ENCODE assay signal across 8 cellular contexts in the genomic region with DNA sequence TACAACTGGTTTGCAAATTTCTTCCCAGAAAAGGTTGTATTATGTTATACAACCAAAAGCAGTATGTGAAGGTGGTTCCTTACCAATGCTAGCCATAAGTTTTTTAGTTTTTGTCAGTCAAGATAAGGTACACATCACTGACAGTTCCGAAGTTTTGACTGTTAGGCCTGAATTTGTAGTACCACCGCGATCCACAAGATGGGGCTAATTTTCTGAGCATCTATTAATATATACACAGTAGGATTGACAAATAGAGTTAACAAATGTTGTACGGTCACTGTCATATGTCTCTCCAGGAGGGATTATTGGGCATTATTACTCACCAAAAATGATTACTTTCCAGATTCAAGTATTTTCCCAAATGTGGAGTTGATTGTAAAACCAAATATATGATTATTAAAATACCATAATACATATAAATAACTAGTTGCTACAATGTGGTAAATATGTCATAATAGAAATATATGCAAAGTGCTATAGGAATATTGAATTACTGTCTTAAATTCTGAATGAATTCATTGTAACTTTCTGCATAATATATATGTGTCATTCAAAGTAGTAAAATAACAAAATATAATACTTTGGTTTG. TPM values are rescaled to one million over a fixed set of nuclear protein-coding genes. Genes with fewer than 3 reads are reported as not detected.
DNase-seq lines count a peak whose midpoint lies in the region; ATAC-seq and TF ChIP-seq lines count a peak whose summit lies in the region.

No MANE protein-coding gene starts in this region.

- peak; percentile 86 for ATAC-seq in GM19035 (IDR thresholded peaks at IDR 0.05; ENCODE audit: unreplicated experiment)
- peak; percentile 82 for ATAC-seq in HG03139 (IDR thresholded peaks at IDR 0.05; ENCODE audit: unreplicated experiment)

- TF ChIP-seq CTCF in fibroblast of the aortic adventitia (IDR thresholded peaks at IDR 0.05; ENCODE audit: insufficient read depth, low read length), result peak; percentile 85

- no peak overlapping the region for H3K4me3 ChIP-seq in fibroblast of the aortic adventitia (ENCODE audit: low read depth, low read length)

- DNase-seq in COR-L47 (lab: John Stamatoyannopoulos, UW), result peak; percentile 17
- peak; percentile 49 for DNase-seq in NCI-H748 treated with DMSO at 0.1 percent for 48 hours (lab: John Stamatoyannopoulos, UW)
- peak; percentile 26 for DNase-seq in activated T-cell treated with anti-CD3 and anti-CD28 coated beads for 24 hours (ENCODE audit: low read depth)
- peak; percentile 58 for DNase-seq in fibroblast of the aortic adventitia (ENCODE audit: low read depth)
- DNase-seq in occipital lobe (lab: John Stamatoyannopoulos, UW), result peak; percentile 14
- DNase-seq in cerebellar nuclear complex (lab: John Stamatoyannopoulos, UW), result no peak

RNA-seq across cellular contexts. Expression of gene LRRC19, which starts 28.4 kb away (rescaled TPM):
- total RNA-seq in fibroblast of the aortic adventitia (ENCODE audit: low replicate concordance) (not detected in 2 replicates), occipital lobe (not detected)

Comparison
In these comparisons a context has a peak if more than half of its experiments do, and no peak if none do; other contexts are left out.
1. DNase-seq: peak in COR-L47 (single experiment), NCI-H748 treated with DMSO at 0.1 percent for 48 hours (single experiment), activated T-cell treated with anti-CD3 and anti-CD28 coated beads for 24 hours (single experiment), fibroblast of the aortic adventitia (single experiment) and occipital lobe (single experiment); none in cerebellar nuclear complex (0 of 2).